In genomic region chr19:18379803-18380747, GRCh38 we compare ENCODE assay signal across 1 cellular context.
TF ChIP-seq lines count a peak whose summit lies in the region.

No MANE protein-coding gene starts in this region.

TF ChIP-seq in A549, 52 proteins besides CTCF, POLR2A, EP300 and RAD21 (continued from another document):
- TF ChIP-seq USF2 (IDR thresholded peaks at IDR 0.05), result no peak
- peak in 1 of 2 experiments; percentile 71 for TF ChIP-seq CEBPB (IDR thresholded peaks at IDR 0.05)
- TF ChIP-seq, protein P1, sequence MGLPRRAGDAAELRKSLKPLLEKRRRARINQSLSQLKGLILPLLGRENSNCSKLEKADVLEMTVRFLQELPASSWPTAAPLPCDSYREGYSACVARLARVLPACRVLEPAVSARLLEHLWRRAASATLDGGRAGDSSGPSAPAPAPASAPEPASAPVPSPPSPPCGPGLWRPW (IDR thresholded peaks at IDR 0.05), result no peak
- TF ChIP-seq HDAC2 (IDR thresholded peaks at IDR 0.05), result no peak
- TF ChIP-seq EHF (CRISPR knock-in tag; IDR thresholded peaks at IDR 0.05), result peak; percentile 56; the same call in 1 of the 2 replicates
- no peak; the same call in 1 of the 2 replicates for TF ChIP-seq HEYL (CRISPR knock-in tag; IDR thresholded peaks at IDR 0.05)
- no peak for TF ChIP-seq ZC3H11A (IDR thresholded peaks at IDR 0.05)
- no peak for TF ChIP-seq EHMT2 (IDR thresholded peaks at IDR 0.05; ENCODE audit: low read depth)
- no peak for TF ChIP-seq RNF2 (IDR thresholded peaks at IDR 0.05; ENCODE audit: borderline replicate concordance, low read depth)
- no peak; the same call in 1 of the 2 replicates for TF ChIP-seq FOSL2 (IDR thresholded peaks at IDR 0.05)
- TF ChIP-seq FOSL2 (CRISPR knock-in tag; IDR thresholded peaks at IDR 0.05), result peak; percentile 6; the same call in 1 of the 2 replicates
- peak; percentile 96 for TF ChIP-seq GATA3 (IDR thresholded peaks at IDR 0.05; ENCODE audit: borderline replicate concordance)
- TF ChIP-seq RCOR1 (IDR thresholded peaks at IDR 0.05; ENCODE audit: low read depth, low read length), result no peak
- peak; percentile 88 for TF ChIP-seq MAX (IDR thresholded peaks at IDR 0.05)
- TF ChIP-seq BHLHE40 (IDR thresholded peaks at IDR 0.05; ENCODE audit: low read depth, low read length), result peak; percentile 55; the same call in 1 of the 2 replicates
- no peak for TF ChIP-seq KDM1A (IDR thresholded peaks at IDR 0.05; ENCODE audit: low read depth)
- TF ChIP-seq CHD4 (IDR thresholded peaks at IDR 0.05; ENCODE audit: borderline replicate concordance), result no peak
- 0 out of 2 replicates have a peak, but pooled peaks have one; percentile 64 for TF ChIP-seq ZSCAN20 (CRISPR knock-in tag; IDR thresholded peaks at IDR 0.05)
- TF ChIP-seq CHD2 (IDR thresholded peaks at IDR 0.05; ENCODE audit: low read length, partially characterized antibody), result no peak
- TF ChIP-seq MYC (IDR thresholded peaks at IDR 0.05; ENCODE audit: borderline replicate concordance, low read length), result no peak; the same call in 1 of the 2 replicates
- no peak for TF ChIP-seq RFX5 (IDR thresholded peaks at IDR 0.05)
- no peak for TF ChIP-seq REST (IDR thresholded peaks at IDR 0.05)
- peak; percentile 71; the same call in 1 of the 2 replicates for TF ChIP-seq JUNB (IDR thresholded peaks at IDR 0.05)
- TF ChIP-seq, protein P2, sequence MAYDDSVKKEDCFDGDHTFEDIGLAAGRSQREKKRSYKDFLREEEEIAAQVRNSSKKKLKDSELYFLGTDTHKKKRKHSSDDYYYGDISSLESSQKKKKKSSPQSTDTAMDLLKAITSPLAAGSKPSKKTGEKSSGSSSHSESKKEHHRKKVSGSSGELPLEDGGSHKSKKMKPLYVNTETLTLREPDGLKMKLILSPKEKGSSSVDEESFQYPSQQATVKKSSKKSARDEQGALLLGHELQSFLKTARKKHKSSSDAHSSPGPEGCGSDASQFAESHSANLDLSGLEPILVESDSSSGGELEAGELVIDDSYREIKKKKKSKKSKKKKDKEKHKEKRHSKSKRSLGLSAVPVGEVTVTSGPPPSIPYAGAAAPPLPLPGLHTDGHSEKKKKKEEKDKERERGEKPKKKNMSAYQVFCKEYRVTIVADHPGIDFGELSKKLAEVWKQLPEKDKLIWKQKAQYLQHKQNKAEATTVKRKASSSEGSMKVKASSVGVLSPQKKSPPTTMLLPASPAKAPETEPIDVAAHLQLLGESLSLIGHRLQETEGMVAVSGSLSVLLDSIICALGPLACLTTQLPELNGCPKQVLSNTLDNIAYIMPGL (CRISPR knock-in tag; IDR thresholded peaks at IDR 0.05; ENCODE audit: borderline replicate concordance), result no peak
- no peak for TF ChIP-seq NPAS2 (CRISPR knock-in tag; IDR thresholded peaks at IDR 0.05; ENCODE audit: borderline replicate concordance)
- no peak for TF ChIP-seq NR3C1 (IDR thresholded peaks at IDR 0.05)
- TF ChIP-seq FOXS1 (CRISPR knock-in tag; IDR thresholded peaks at IDR 0.05), result 0 out of 2 replicates have a peak, but pooled peaks have one; percentile 20
- peak; percentile 70; the same call in 1 of the 2 replicates for TF ChIP-seq HOXA7 (CRISPR knock-in tag; IDR thresholded peaks at IDR 0.05)
- TF ChIP-seq, protein P3, sequence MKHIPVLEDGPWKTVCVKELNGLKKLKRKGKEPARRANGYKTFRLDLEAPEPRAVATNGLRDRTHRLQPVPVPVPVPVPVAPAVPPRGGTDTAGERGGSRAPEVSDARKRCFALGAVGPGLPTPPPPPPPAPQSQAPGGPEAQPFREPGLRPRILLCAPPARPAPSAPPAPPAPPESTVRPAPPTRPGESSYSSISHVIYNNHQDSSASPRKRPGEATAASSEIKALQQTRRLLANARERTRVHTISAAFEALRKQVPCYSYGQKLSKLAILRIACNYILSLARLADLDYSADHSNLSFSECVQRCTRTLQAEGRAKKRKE (CRISPR knock-in tag; IDR thresholded peaks at IDR 0.05; ENCODE audit: low read depth), result no peak; the same call in 1 of the 2 replicates
- TF ChIP-seq MAZ (IDR thresholded peaks at IDR 0.05; ENCODE audit: borderline replicate concordance, low read depth, low read length), result no peak
- peak; percentile 98 for TF ChIP-seq JUN (IDR thresholded peaks at IDR 0.05)
- no peak for TF ChIP-seq KDM5A (IDR thresholded peaks at IDR 0.05)
- no peak for TF ChIP-seq TFCP2L1 (CRISPR knock-in tag; IDR thresholded peaks at IDR 0.05)
- TF ChIP-seq ELK1 (IDR thresholded peaks at IDR 0.05; ENCODE audit: low read depth, low read length), result no peak
- TF ChIP-seq SREBF2 (IDR thresholded peaks at IDR 0.05), result no peak
- no peak for TF ChIP-seq HOXB13 (CRISPR knock-in tag; IDR thresholded peaks at IDR 0.05; ENCODE audit: low read depth)
- TF ChIP-seq ESRRA (IDR thresholded peaks at IDR 0.05; ENCODE audit: borderline replicate concordance, low read length), result no peak
- TF ChIP-seq CBX8 (IDR thresholded peaks at IDR 0.05), result no peak
- TF ChIP-seq, protein P4, sequence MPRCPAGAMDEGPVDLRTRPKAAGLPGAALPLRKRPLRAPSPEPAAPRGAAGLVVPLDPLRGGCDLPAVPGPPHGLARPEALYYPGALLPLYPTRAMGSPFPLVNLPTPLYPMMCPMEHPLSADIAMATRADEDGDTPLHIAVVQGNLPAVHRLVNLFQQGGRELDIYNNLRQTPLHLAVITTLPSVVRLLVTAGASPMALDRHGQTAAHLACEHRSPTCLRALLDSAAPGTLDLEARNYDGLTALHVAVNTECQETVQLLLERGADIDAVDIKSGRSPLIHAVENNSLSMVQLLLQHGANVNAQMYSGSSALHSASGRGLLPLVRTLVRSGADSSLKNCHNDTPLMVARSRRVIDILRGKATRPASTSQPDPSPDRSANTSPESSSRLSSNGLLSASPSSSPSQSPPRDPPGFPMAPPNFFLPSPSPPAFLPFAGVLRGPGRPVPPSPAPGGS (IDR thresholded peaks at IDR 0.05), result peak; percentile 84; the same call in 1 of the 3 replicates
- TF ChIP-seq TP53 (CRISPR knock-in tag; IDR thresholded peaks at IDR 0.05), result no peak
- peak; percentile 51; the same call in 1 of the 2 replicates for TF ChIP-seq PBX3 (IDR thresholded peaks at IDR 0.05)
- TF ChIP-seq FOSB (CRISPR knock-in tag; IDR thresholded peaks at IDR 0.05), result no peak
